10 cellular contexts compared by ENCODE assay signal in genomic region chr1:164673584-164674214, GRCh38.
DNase-seq lines count a peak whose midpoint lies in the region; ATAC-seq and TF ChIP-seq lines count a peak whose summit lies in the region.
"Had no signal": no experiment of that assay in that cellular context is flagged by ENCODE, and none has a peak within 500 bp of the region (broad histone marks: within the 10 kb centered on the region; RNA-seq: fewer than 3 reads in every experiment).

No MANE protein-coding gene starts in this region.

- H3K4me3 Mint-ChIP-seq in T-cell: no peak overlapping the region
- H3K4me3 Mint-ChIP-seq in stimulated activated naive B cell treated with anti-CD40 and anti-IgM and Interleukin-4, amounts not matched to agents 10 μg/mL and 1 μg/mL and 100 μg/mL, for 72 hours: no peak overlapping the region
- no peak overlapping the region for H3K4me3 Mint-ChIP-seq in stimulated activated naive CD8-positive, alpha-beta T cell treated with anti-CD3 and anti-CD28 coated beads, Interleukin-15, amount 100 ng/mL, for 72 hours

- ATAC-seq in PC-3 (no peak), T-cell (replicated peaks in 1 of 4) (no peak), HG03457 (IDR thresholded peaks at IDR 0.05; ENCODE audit: unreplicated experiment) (no peak)
- ATAC-seq in stimulated activated naive B cell treated with anti-CD40 and anti-IgM and Interleukin-4, amounts not matched to agents 10 μg/mL and 1 μg/mL and 100 μg/mL, for 72 hours (replicated peaks): no peak
- ATAC-seq in stimulated activated naive CD8-positive, alpha-beta T cell treated with anti-CD3 and anti-CD28 coated beads, Interleukin-15, amount 100 ng/mL, for 72 hours: no peak

- H3K36me3 ChIP-seq in PC-3 (ENCODE audit: low read depth, low read length): no peaks in the 10 kb centered on the region

- H3K27me3 ChIP-seq in PC-3 (ENCODE audit: low read length): no peaks in the 10 kb centered on the region

- H3K4me2 ChIP-seq in PC-3 (ENCODE audit: low read length): no peak overlapping the region

- no peaks in the 10 kb centered on the region for H3K9me3 ChIP-seq in PC-3 (ENCODE audit: low read length)

- TF ChIP-seq CTCF in PC-3 (conservative IDR thresholded peaks at IDR 0.05; ENCODE audit: low read depth, low read length) (peak; percentile 82), fibroblast of villous mesenchyme (IDR thresholded peaks at IDR 0.05; ENCODE audit: insufficient read depth, low read depth, low read length) (peak; percentile 57)

- CTCF ChIA-PET in PC-3 (lab: Charles Lee): interaction anchor here (0.7 kb wide), 1 partner anchor 92 kb away, joined by 3 read pairs; no protein-coding TSS in a partner anchor
- CTCF ChIA-PET in T-cell (lab: Charles Lee): no interaction called here

- no peaks in the 10 kb centered on the region for H3F3A ChIP-seq in PC-3 (ENCODE audit: low read length, unreplicated experiment)

- no peaks in the 10 kb centered on the region for H3K9me2 ChIP-seq in PC-3 (replicated peaks; ENCODE audit: low read length)

- H4K20me1 ChIP-seq in PC-3 (ENCODE audit: low read length): no peaks in the 10 kb centered on the region

- peaks cover 7 to 11% (median 8%) of the 10 kb centered on the region in 3 donors for H3K9me3 Mint-ChIP-seq in T-cell
- H3K9me3 Mint-ChIP-seq in stimulated activated naive B cell treated with anti-CD40 and anti-IgM and Interleukin-4, amounts not matched to agents 10 μg/mL and 1 μg/mL and 100 μg/mL, for 72 hours: peaks cover 8 to 11% of the 10 kb centered on the region in 2 donors
- H3K9me3 Mint-ChIP-seq in stimulated activated naive CD8-positive, alpha-beta T cell treated with anti-CD3 and anti-CD28 coated beads, Interleukin-15, amount 100 ng/mL, for 72 hours: peaks cover 9 to 20% of the 10 kb centered on the region in 2 donors

- no TSS peak for BruUV-seq in PC-3 (replicated peaks; lab: Mats Ljungman, UMichigan)

- H3K79me2 ChIP-seq in PC-3 (ENCODE audit: low read length): no peaks in the 10 kb centered on the region

- peaks cover 14% of the 10 kb centered on the region for H3K4me1 ChIP-seq in PC-3 (ENCODE audit: insufficient read depth, low read length)

- H3K4me3 ChIP-seq in PC-3 (ENCODE audit: low read length): no peak overlapping the region
- H3K4me3 ChIP-seq in fibroblast of villous mesenchyme (ENCODE audit: low read depth, low read length): no peak overlapping the region
- H3K4me3 ChIP-seq: skin epidermis had no signal

- DNase-seq in stimulated activated CD4-positive, alpha-beta T cell treated with anti-CD3 and anti-CD28 coated beads, Interleukin-15, amount 100 ng/mL, for 24 hours: peak; percentile 9
- DNase-seq in stimulated activated CD4-positive, alpha-beta T cell treated with anti-CD3 and anti-CD28 coated beads, Interleukin-2, amount 100 ng/mL, for 24 hours: no peak
- DNase-seq in PC-3 (peak; percentile 33), fibroblast of villous mesenchyme (ENCODE audit: low read depth) (no peak), T-cell (no peak)
- no peak for DNase-seq in stimulated activated naive B cell treated with anti-CD40 and anti-IgM and Interleukin-4, amounts not matched to agents 10 μg/mL and 1 μg/mL and 100 μg/mL, for 72 hours
- no peak for DNase-seq in stimulated activated naive CD8-positive, alpha-beta T cell treated with anti-CD3 and anti-CD28 coated beads, Interleukin-15, amount 100 ng/mL, for 72 hours
- DNase-seq: DMS79 had no signal

- no peak overlapping the region for H3K27ac ChIP-seq in PC-3 (ENCODE audit: low read length)
- H3K27ac ChIP-seq: skin epidermis had no signal

- peaks cover 0 to 6% (median 5%) of the 10 kb centered on the region in 3 donors for H3K4me1 Mint-ChIP-seq in T-cell
- H3K4me1 Mint-ChIP-seq in stimulated activated naive B cell treated with anti-CD40 and anti-IgM and Interleukin-4, amounts not matched to agents 10 μg/mL and 1 μg/mL and 100 μg/mL, for 72 hours: no peaks in the 10 kb centered on the region
- peaks cover 6% of the 10 kb centered on the region for H3K4me1 Mint-ChIP-seq in stimulated activated naive CD8-positive, alpha-beta T cell treated with anti-CD3 and anti-CD28 coated beads, Interleukin-15, amount 100 ng/mL, for 72 hours

- no peaks in the 10 kb centered on the region for H3K36me3 Mint-ChIP-seq in T-cell
- no peaks in the 10 kb centered on the region for H3K36me3 Mint-ChIP-seq in stimulated activated naive B cell treated with anti-CD40 and anti-IgM and Interleukin-4, amounts not matched to agents 10 μg/mL and 1 μg/mL and 100 μg/mL, for 72 hours

- POLR2A ChIA-PET in PC-3 (lab: Charles Lee; ENCODE audit: unreplicated experiment) (interaction anchor here (0.5 kb wide), 1 partner anchor 14 kb away, joined by 4 read pairs; no protein-coding TSS in a partner anchor), T-cell (lab: Charles Lee) (no interaction called here)

- H2AFZ ChIP-seq in PC-3 (ENCODE audit: low read length): no peak overlapping the region

- H3K9ac ChIP-seq in PC-3 (ENCODE audit: low read length): no peak overlapping the region

- intact Hi-C loops in PC-3 (cut with micrococcal nuclease): loop anchor here (10.0 kb wide), 1 partner anchor 61 kb away; no protein-coding TSS in a partner anchor

- no peak overlapping the region for H3K27ac Mint-ChIP-seq in T-cell
- no peak overlapping the region for H3K27ac Mint-ChIP-seq in stimulated activated naive B cell treated with anti-CD40 and anti-IgM and Interleukin-4, amounts not matched to agents 10 μg/mL and 1 μg/mL and 100 μg/mL, for 72 hours
- H3K27ac Mint-ChIP-seq in stimulated activated naive CD8-positive, alpha-beta T cell treated with anti-CD3 and anti-CD28 coated beads, Interleukin-15, amount 100 ng/mL, for 72 hours: no peak overlapping the region

- peaks cover 0 to 3% of the 10 kb centered on the region in 2 donors for H3K27me3 Mint-ChIP-seq in T-cell
- H3K27me3 Mint-ChIP-seq in stimulated activated naive B cell treated with anti-CD40 and anti-IgM and Interleukin-4, amounts not matched to agents 10 μg/mL and 1 μg/mL and 100 μg/mL, for 72 hours: no peaks in the 10 kb centered on the region
- H3K27me3 Mint-ChIP-seq in stimulated activated naive CD8-positive, alpha-beta T cell treated with anti-CD3 and anti-CD28 coated beads, Interleukin-15, amount 100 ng/mL, for 72 hours: no peaks in the 10 kb centered on the region

Comparison
In these comparisons a context has a peak if more than half of its experiments do, and no peak if none do; other contexts are left out.
1. DNase-seq: peak in stimulated activated CD4-positive, alpha-beta T cell treated with anti-CD3 and anti-CD28 coated beads, Interleukin-15, amount 100 ng/mL, for 24 hours (single experiment) and PC-3 (single experiment); none in stimulated activated CD4-positive, alpha-beta T cell treated with anti-CD3 and anti-CD28 coated beads, Interleukin-2, amount 100 ng/mL, for 24 hours (0 of 2), fibroblast of villous mesenchyme (single experiment), T-cell (0 of 34), stimulated activated naive B cell treated with anti-CD40 and anti-IgM and Interleukin-4, amounts not matched to agents 10 μg/mL and 1 μg/mL and 100 μg/mL, for 72 hours (single experiment) and stimulated activated naive CD8-positive, alpha-beta T cell treated with anti-CD3 and anti-CD28 coated beads, Interleukin-15, amount 100 ng/mL, for 72 hours (0 of 2).